Comparison of ENCODE assay signal across 9 cellular contexts in genomic region chr1:230123280-230124186, GRCh38.
DNase-seq lines count a peak whose midpoint lies in the region; ATAC-seq and TF ChIP-seq lines count a peak whose summit lies in the region.
"Had no signal": no experiment of that assay in that cellular context is flagged by ENCODE, and none has a peak within 500 bp of the region (broad histone marks: within the 10 kb centered on the region; RNA-seq: fewer than 3 reads in every experiment).

No MANE protein-coding gene starts in this region.

- H3K4me3 ChIP-seq in effector memory CD4-positive, alpha-beta T cell (ENCODE audit: insufficient read depth, low read depth, low read length, poor library complexity, severe bottlenecking), result no peak overlapping the region

- H3K9me3 ChIP-seq in effector memory CD4-positive, alpha-beta T cell (ENCODE audit: control insufficient read depth, low read length), result no peaks in the 10 kb centered on the region

- no peak overlapping the region for H3K27ac ChIP-seq in effector memory CD4-positive, alpha-beta T cell (ENCODE audit: insufficient read depth, low read length, poor library complexity, severe bottlenecking)

- peak; percentile 82 for DNase-seq in GM13976 (ENCODE audit: low spot score)
- DNase-seq in fibroblast of gingiva (ENCODE audit: low read depth), result peak; percentile 23
- DNase-seq in NOMO-1 (lab: John Stamatoyannopoulos, UW; ENCODE audit: unreplicated experiment in 2 of 2), result no peak
- DNase-seq in effector memory CD4-positive, alpha-beta T cell, result no peak
- DNase-seq in activated gamma-delta T cell treated with Interleukin-2 at 50 U/mL for 16 hours, result no peak
- no peak for DNase-seq in activated effector memory CD4-positive, alpha-beta T cell treated with anti-CD3 and anti-CD28 coated beads, Interleukin-2, amount 50 U/mL, for 16 hours

- peak; percentile 79 for ATAC-seq in GM21423 (IDR thresholded peaks at IDR 0.05; ENCODE audit: unreplicated experiment)
- peak; percentile 85 for ATAC-seq in HG03521 (IDR thresholded peaks at IDR 0.05; ENCODE audit: unreplicated experiment)
- ATAC-seq: HCT116 had no signal

- H3K4me1 ChIP-seq in effector memory CD4-positive, alpha-beta T cell (ENCODE audit: control insufficient read depth, insufficient read depth, low read length, poor library complexity, severe bottlenecking), result peaks cover 6% of the 10 kb centered on the region

- H3K36me3 ChIP-seq in effector memory CD4-positive, alpha-beta T cell (ENCODE audit: control insufficient read depth, insufficient read depth, low read length), result no peaks in the 10 kb centered on the region

- no peak for TF ChIP-seq CTCF in GM13976 (IDR thresholded peaks at IDR 0.05; ENCODE audit: borderline replicate concordance, control extremely low read depth, extremely low read depth, insufficient read depth, missing control alignments)

- in situ Hi-C loops in GM13976 (cut with MboI; ENCODE audit: low sequenced_read_pairs, unreplicated experiment), result no loop called here

- no peaks in the 10 kb centered on the region for H3K27me3 ChIP-seq in effector memory CD4-positive, alpha-beta T cell (replicated peaks; ENCODE audit: control insufficient read depth, insufficient read depth, low read length, poor library complexity, severe bottlenecking)

Comparison
In these comparisons a context has a peak if more than half of its experiments do, and no peak if none do; other contexts are left out.
1. DNase-seq: peak in GM13976 (single experiment) and fibroblast of gingiva (single experiment); none in NOMO-1 (0 of 2), effector memory CD4-positive, alpha-beta T cell (0 of 3), activated gamma-delta T cell treated with Interleukin-2 at 50 U/mL for 16 hours (single experiment) and activated effector memory CD4-positive, alpha-beta T cell treated with anti-CD3 and anti-CD28 coated beads, Interleukin-2, amount 50 U/mL, for 16 hours (single experiment).